In genomic region chr5:68216737-68217231, GRCh38 we compare ENCODE assay signal across 7 cellular contexts. TPM values are rescaled to one million over a fixed set of nuclear protein-coding genes. Genes with fewer than 3 reads are reported as not detected.
DNase-seq lines count a peak whose midpoint lies in the region; ATAC-seq and TF ChIP-seq lines count a peak whose summit lies in the region.

No MANE protein-coding gene starts in this region.

- peak overlapping the region; percentile 83 for H3K4me2 ChIP-seq in PC-3 (ENCODE audit: low read length)

- POLR2A ChIA-PET in PC-3 (lab: Charles Lee; ENCODE audit: unreplicated experiment), result interaction anchor here (0.5 kb wide), 1 partner anchor 1212 kb away, joined by 3 read pairs; no protein-coding TSS in a partner anchor

- peak overlapping the region; percentile 72 for H2AFZ ChIP-seq in PC-3 (ENCODE audit: low read length)

- H3F3A ChIP-seq in PC-3 (ENCODE audit: low read length, unreplicated experiment), result no peaks in the 10 kb centered on the region

- TF ChIP-seq CTCF in PC-3 (conservative IDR thresholded peaks at IDR 0.05; ENCODE audit: low read depth, low read length) (no peak), natural killer cell (IDR thresholded peaks at IDR 0.05) (no peak)

- H3K27me3 Mint-ChIP-seq in natural killer cell (ENCODE audit: low read depth in 2 of 2), result no peaks in the 10 kb centered on the region

- H3K27me3 ChIP-seq in PC-3 (ENCODE audit: low read length) (no peaks in the 10 kb centered on the region), ectodermal cell (ENCODE audit: control insufficient read depth, insufficient read depth, low read length, poor library complexity, severe bottlenecking) (peaks cover 39% of the 10 kb centered on the region)

- H3K4me1 Mint-ChIP-seq in natural killer cell, result peaks cover 47 to 57% of the 10 kb centered on the region in 2 donors

- no peaks in the 10 kb centered on the region for H3K9me3 Mint-ChIP-seq in natural killer cell

- CTCF ChIA-PET in PC-3 (lab: Charles Lee), result no interaction called here

- H3K36me3 Mint-ChIP-seq in natural killer cell, result no peaks in the 10 kb centered on the region

- TSS peak; percentile 32 for BruUV-seq in PC-3 (replicated peaks; lab: Mats Ljungman, UMichigan)

- H3K79me2 ChIP-seq in PC-3 (ENCODE audit: low read length), result no peaks in the 10 kb centered on the region

- peak; percentile 2 for ATAC-seq in GM21737 (IDR thresholded peaks at IDR 0.05; ENCODE audit: unreplicated experiment)
- ATAC-seq in PC-3, result no peak
- no peak for ATAC-seq in natural killer cell
- ATAC-seq in HG03571 (IDR thresholded peaks at IDR 0.05; ENCODE audit: unreplicated experiment), result no peak

- no peaks in the 10 kb centered on the region for H3K9me2 ChIP-seq in PC-3 (replicated peaks; ENCODE audit: low read length)

- H3K4me1 ChIP-seq in PC-3 (ENCODE audit: insufficient read depth, low read length) (no peaks in the 10 kb centered on the region), ectodermal cell (ENCODE audit: control insufficient read depth, insufficient read depth, low read length) (peaks cover 3% of the 10 kb centered on the region)

- peak overlapping the region; percentile 8; the same call in 1 of the 2 replicates for H3K9ac ChIP-seq in PC-3 (ENCODE audit: low read length)

- peak overlapping the region; percentile 98 for H3K4me3 ChIP-seq in GM08714 (ENCODE audit: low read length)
- peak overlapping the region; percentile 73 for H3K4me3 ChIP-seq in PC-3 (ENCODE audit: low read length)
- peak overlapping the region; percentile 81 for H3K4me3 ChIP-seq in ectodermal cell (ENCODE audit: insufficient read depth, low read depth, low read length)

- peak overlapping the region; percentile 92 for H3K4me3 Mint-ChIP-seq in natural killer cell

- WGBS in ectodermal cell, 2 experiments, result 3 to 5% methylated on average over 10 of the region's 10 CpGs

- intact Hi-C loops in PC-3 (cut with micrococcal nuclease) (no loop called here), natural killer cell (cut with micrococcal nuclease) (loop anchor here (1.0 to 10.0 kb wide), 3 partner anchors 23 to 702 kb away; no protein-coding TSS in a partner anchor)

- H3K9me3 ChIP-seq in PC-3 (ENCODE audit: low read length) (no peaks in the 10 kb centered on the region), ectodermal cell (ENCODE audit: control insufficient read depth, low read length) (no peaks in the 10 kb centered on the region)

- DNase-seq in PC-3 (no peak), natural killer cell (no peak), DMS79 (lab: John Stamatoyannopoulos, UW) (no peak)

- peak overlapping the region; percentile 86 to 90 for H3K27ac Mint-ChIP-seq in natural killer cell

- H3K36me3 ChIP-seq in PC-3 (ENCODE audit: low read depth, low read length), result no peaks in the 10 kb centered on the region
- no peaks in the 10 kb centered on the region for H3K36me3 ChIP-seq in ectodermal cell (ENCODE audit: control insufficient read depth, insufficient read depth, low read length)

- H3K27ac ChIP-seq in PC-3 (ENCODE audit: low read length) (no peak overlapping the region), ectodermal cell (ENCODE audit: insufficient read depth, low read depth, low read length, poor library complexity, severe bottlenecking) (peak overlapping the region; percentile 65)

- no peaks in the 10 kb centered on the region for H4K20me1 ChIP-seq in PC-3 (ENCODE audit: low read length)

RNA-seq across cellular contexts. Expression of gene PIK3R1, which starts 1.2 kb away (rescaled TPM):
- total RNA-seq in PC-3 (2014; rRNA removed) (1.7 and 1.8 TPM in 2 replicates), natural killer cell (100 to 1,000 TPM; 307 to 365 (median 313) TPM)
- 23.8 TPM for polyA plus RNA-seq in ectodermal cell (2013, experiment 1 of 4)
- 25.4 TPM for polyA plus RNA-seq in ectodermal cell (2013, experiment 2 of 4)
- polyA plus RNA-seq in ectodermal cell (2013, experiment 3 of 4), result 18.8 TPM
- 17.3 TPM for polyA plus RNA-seq in ectodermal cell (2013, experiment 4 of 4)

Comparison
In these comparisons a context has a peak if more than half of its experiments do, and no peak if none do; other contexts are left out.
1. RNA of gene PIK3R1, which starts 1.2 kb away (total RNA-seq): 307 to 365 TPM in natural killer cell; 1.7 to 1.8 TPM in PC-3; every median in the first group is over 100 times any median in the second.
2. Peak in every context shown above with its lines, with median percentiles within 50 percentile points of each other: H3K4me3 ChIP-seq.